2 cellular contexts compared by ENCODE assay signal in genomic region chr19:45424191-45425058, GRCh38.
A peak's percentile ranks its signal among the peaks of the same experiment; 100 is the strongest.
TF ChIP-seq lines count a peak whose summit lies in the region.

No MANE protein-coding gene starts in this region.

TF ChIP-seq in HCT116, 20 proteins besides CTCF, POLR2A, EP300 and RAD21 (continued from another document):
- TF ChIP-seq REST (IDR thresholded peaks at IDR 0.05; ENCODE audit: low read depth) = no peak
- peak; percentile 34; the same call in 1 of the 2 replicates for TF ChIP-seq MAX (IDR thresholded peaks at IDR 0.05)
- no peak for TF ChIP-seq ZFX (IDR thresholded peaks at IDR 0.05)
- peak; percentile 96 for TF ChIP-seq SP1 (IDR thresholded peaks at IDR 0.05; ENCODE audit: low read depth)
- peak; percentile 81; the same call in 1 of the 2 replicates for TF ChIP-seq CBX3 (IDR thresholded peaks at IDR 0.05; ENCODE audit: low read depth)
- TF ChIP-seq ZNF274 (IDR thresholded peaks at IDR 0.05; ENCODE audit: low read depth, low read length) = no peak
- peak; percentile 98 for TF ChIP-seq FOSL1 (IDR thresholded peaks at IDR 0.05; ENCODE audit: low read depth)
- no peak for TF ChIP-seq ATF3 (IDR thresholded peaks at IDR 0.05)
- TF ChIP-seq SRF (IDR thresholded peaks at IDR 0.05; ENCODE audit: low read depth) = no peak; the same call in 1 of the 2 replicates
- TF ChIP-seq TCF7L2 (IDR thresholded peaks at IDR 0.05; ENCODE audit: borderline replicate concordance, extremely low read depth, insufficient read depth, insufficient read length) = peak; percentile 39
- TF ChIP-seq EGR1 (IDR thresholded peaks at IDR 0.05; ENCODE audit: low read depth) = peak; percentile 53; the same call in 1 of the 2 replicates
- TF ChIP-seq CEBPB (IDR thresholded peaks at IDR 0.05; ENCODE audit: low read depth) = no peak
- TF ChIP-seq ELF1 (IDR thresholded peaks at IDR 0.05; ENCODE audit: borderline replicate concordance, low read depth) = no peak; the same call in 1 of the 2 replicates
- TF ChIP-seq JUND (IDR thresholded peaks at IDR 0.05) = peak; percentile 97
- peak; percentile 49 for TF ChIP-seq SIN3A (IDR thresholded peaks at IDR 0.05; ENCODE audit: low read depth)
- TF ChIP-seq POLR2AphosphoS5 (IDR thresholded peaks at IDR 0.05; ENCODE audit: low read depth, low read length) = peak; percentile 71
- TF ChIP-seq EZH2 (IDR thresholded peaks at IDR 0.05) = no peak

TF ChIP-seq in PFSK-1, 5 proteins besides CTCF, POLR2A, EP300 and RAD21 (continued from another document):
- TF ChIP-seq REST (IDR thresholded peaks at IDR 0.05; ENCODE audit: insufficient read depth in 1 of 2, low read depth in 2 of 2, low read length in 2 of 2) = peak in 1 of 2 experiments; percentile 73; a peak in 2 of 4 replicates
- TF ChIP-seq TAF1 (IDR thresholded peaks at IDR 0.05; ENCODE audit: borderline replicate concordance, insufficient read depth, low read length) = peak; percentile 41; the same call in 1 of the 2 replicates
- TF ChIP-seq POLR2AphosphoS5 (IDR thresholded peaks at IDR 0.05; ENCODE audit: low read depth, low read length) = no peak; the same call in 1 of the 2 replicates
